1 cellular context compared by ENCODE assay signal in genomic region chr21:37267269-37268185, GRCh38.
TF ChIP-seq lines count a peak whose summit lies in the region.

VPS26C (minus strand) TSS chr21:37267334; CDS start chr21:37267294, 40 bp downstream.

TF ChIP-seq in K562, 482 proteins besides CTCF, POLR2A, EP300 and RAD21 (continued from another document and continues in another):
- peak; percentile 86 for TF ChIP-seq ATF6 (CRISPR knock-in tag; IDR thresholded peaks at IDR 0.05)
- TF ChIP-seq ZNF449 (CRISPR knock-in tag; IDR thresholded peaks at IDR 0.05): no peak
- no peak for TF ChIP-seq FOXA1 (IDR thresholded peaks at IDR 0.05; ENCODE audit: borderline replicate concordance)
- TF ChIP-seq TCF3 (CRISPR knock-in tag; IDR thresholded peaks at IDR 0.05): 0 out of 2 replicates have a peak, but pooled peaks have one; percentile 6
- TF ChIP-seq U2AF2 (optimal IDR thresholded peaks at IDR 0.05; ENCODE audit: low read depth, low read length): no peak
- TF ChIP-seq PRDM10 (IDR thresholded peaks at IDR 0.05; ENCODE audit: partially characterized antibody): peak; percentile 89
- no peak for TF ChIP-seq ADNP (tag; IDR thresholded peaks at IDR 0.05)
- no peak; the same call in 1 of the 2 replicates for TF ChIP-seq NR1H2 (CRISPR knock-in tag; IDR thresholded peaks at IDR 0.05)
- TF ChIP-seq ZNF354B (CRISPR knock-in tag; IDR thresholded peaks at IDR 0.05): no peak
- no peak for TF ChIP-seq NFATC3 (IDR thresholded peaks at IDR 0.05)
- peak; percentile 80 for TF ChIP-seq MYBL2 (IDR thresholded peaks at IDR 0.05; ENCODE audit: low read depth)
- no peak for TF ChIP-seq MYBL2 (CRISPR knock-in tag; IDR thresholded peaks at IDR 0.05; ENCODE audit: borderline replicate concordance)
- TF ChIP-seq GTF2B (IDR thresholded peaks at IDR 0.05; ENCODE audit: extremely low read depth, insufficient read length): no peak
- no peak for TF ChIP-seq ELK1 (CRISPR knock-in tag; IDR thresholded peaks at IDR 0.05)
- peak; percentile 94 for TF ChIP-seq PKNOX1 (IDR thresholded peaks at IDR 0.05)
- TF ChIP-seq ZBTB26 (CRISPR knock-in tag; IDR thresholded peaks at IDR 0.05): no peak
- no peak for TF ChIP-seq ZC3H4 (CRISPR knock-in tag; IDR thresholded peaks at IDR 0.05; ENCODE audit: borderline replicate concordance)
- no peak for TF ChIP-seq CBX8 (IDR thresholded peaks at IDR 0.05; ENCODE audit: borderline replicate concordance, extremely low read depth, low read depth, low read length, poor library complexity, severe bottlenecking)
- peak; percentile 89; the same call in 1 of the 2 replicates for TF ChIP-seq ZNF511 (CRISPR knock-in tag; IDR thresholded peaks at IDR 0.05)
- no peak for TF ChIP-seq ATF1 (CRISPR knock-in tag; IDR thresholded peaks at IDR 0.05)
- TF ChIP-seq ATF1 (tag; IDR thresholded peaks at IDR 0.05): peak; percentile 95
- TF ChIP-seq CEBPB (tag; IDR thresholded peaks at IDR 0.05): no peak
- TF ChIP-seq ZNF212 (CRISPR knock-in tag; IDR thresholded peaks at IDR 0.05): no peak
- TF ChIP-seq TSHZ1 (CRISPR knock-in tag; IDR thresholded peaks at IDR 0.05): no peak
- peak; percentile 91 for TF ChIP-seq NR2C2 (CRISPR knock-in tag; IDR thresholded peaks at IDR 0.05)
- peak; percentile 99 for TF ChIP-seq NR2C2 (tag; IDR thresholded peaks at IDR 0.05)
- TF ChIP-seq FUS (optimal IDR thresholded peaks at IDR 0.05; ENCODE audit: low read depth, low read length): no peak
- peak; percentile 88 for TF ChIP-seq MEIS2 (IDR thresholded peaks at IDR 0.05; ENCODE audit: partially characterized antibody)
- TF ChIP-seq ETS2 (tag; IDR thresholded peaks at IDR 0.05; ENCODE audit: borderline replicate concordance, poor library complexity, severe bottlenecking): no peak
- TF ChIP-seq SP2 (IDR thresholded peaks at IDR 0.05; ENCODE audit: extremely low read depth, low read depth, low read length, poor library complexity, severe bottlenecking): peak; percentile 8
- TF ChIP-seq STAT6 (CRISPR knock-in tag; IDR thresholded peaks at IDR 0.05): 0 out of 2 replicates have a peak, but pooled peaks have one; percentile 64
- TF ChIP-seq PTRF (tag; IDR thresholded peaks at IDR 0.05): no peak
- no peak for TF ChIP-seq MCM7 (IDR thresholded peaks at IDR 0.05)
- no peak for TF ChIP-seq TFAM (CRISPR knock-in tag; conservative IDR thresholded peaks at IDR 0.05)
- TF ChIP-seq TCF7 (IDR thresholded peaks at IDR 0.05; ENCODE audit: borderline replicate concordance): peak; percentile 39
- TF ChIP-seq ZBED1 (IDR thresholded peaks at IDR 0.05): no peak
- TF ChIP-seq ZNF444 (CRISPR knock-in tag; IDR thresholded peaks at IDR 0.05): no peak
- no peak for TF ChIP-seq NUFIP1 (IDR thresholded peaks at IDR 0.05; ENCODE audit: partially characterized antibody)
- no peak for TF ChIP-seq PHTF2 (CRISPR knock-in tag; IDR thresholded peaks at IDR 0.05)
